ENCODE assay signal across 8 cellular contexts in the genomic region with DNA sequence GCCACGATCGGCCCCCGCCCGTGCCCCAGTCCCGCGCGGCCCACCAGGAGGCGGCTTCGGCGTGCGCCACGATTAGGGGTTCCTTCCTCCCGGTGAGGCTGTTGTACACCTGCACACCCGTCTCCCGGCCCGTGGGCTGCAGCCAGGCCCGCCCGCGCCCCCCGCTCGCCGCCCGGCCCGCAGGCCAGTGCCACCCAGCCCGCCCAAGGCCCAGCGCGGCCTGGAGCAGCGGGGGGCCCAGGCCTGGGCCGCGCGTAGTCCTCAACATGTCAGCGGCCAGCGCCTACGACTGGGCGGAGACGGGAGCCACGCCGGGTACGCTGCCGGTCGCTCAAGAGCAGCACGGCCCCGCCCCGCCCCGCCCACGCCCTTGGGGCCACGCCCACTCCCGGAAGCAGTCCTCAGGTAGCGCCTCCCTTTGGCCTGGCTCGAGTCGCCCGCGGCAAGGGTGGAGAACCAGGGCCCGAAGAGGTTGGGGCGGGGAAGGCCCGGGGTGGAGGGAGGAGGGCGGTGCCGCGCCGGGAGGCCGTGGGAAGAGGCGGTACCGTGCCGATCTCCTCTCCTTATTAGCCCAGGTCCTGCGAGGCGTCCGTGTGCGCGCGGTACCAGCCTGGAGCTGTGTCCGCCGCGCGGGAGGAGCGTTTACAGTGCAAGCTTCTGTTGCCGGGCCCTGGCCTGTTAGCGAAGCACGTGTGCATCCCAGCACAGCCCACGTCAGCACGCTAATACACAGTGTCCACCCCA. TPM values are rescaled to one million over a fixed set of nuclear protein-coding genes. Genes with fewer than 3 reads are reported as not detected.
A peak's percentile ranks its signal among the peaks of the same experiment; 100 is the strongest.
DNase-seq lines count a peak whose midpoint lies in the region; ATAC-seq, FAIRE-seq and TF ChIP-seq lines count a peak whose summit lies in the region.

A gene with protein sequence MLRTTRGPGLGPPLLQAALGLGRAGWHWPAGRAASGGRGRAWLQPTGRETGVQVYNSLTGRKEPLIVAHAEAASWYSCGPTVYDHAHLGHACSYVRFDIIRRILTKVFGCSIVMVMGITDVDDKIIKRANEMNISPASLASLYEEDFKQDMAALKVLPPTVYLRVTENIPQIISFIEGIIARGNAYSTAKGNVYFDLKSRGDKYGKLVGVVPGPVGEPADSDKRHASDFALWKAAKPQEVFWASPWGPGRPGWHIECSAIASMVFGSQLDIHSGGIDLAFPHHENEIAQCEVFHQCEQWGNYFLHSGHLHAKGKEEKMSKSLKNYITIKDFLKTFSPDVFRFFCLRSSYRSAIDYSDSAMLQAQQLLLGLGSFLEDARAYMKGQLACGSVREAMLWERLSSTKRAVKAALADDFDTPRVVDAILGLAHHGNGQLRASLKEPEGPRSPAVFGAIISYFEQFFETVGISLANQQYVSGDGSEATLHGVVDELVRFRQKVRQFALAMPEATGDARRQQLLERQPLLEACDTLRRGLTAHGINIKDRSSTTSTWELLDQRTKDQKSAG (minus strand): TSS at position 291 of the 744 bp plus-strand sequence. CDS start 23 bp downstream, at position 268.

- H3K27me3 ChIP-seq in parathyroid adenoma (ENCODE audit: control insufficient read depth, insufficient read depth, low read length): no peaks in the 10 kb centered on the region
- H3K27me3 ChIP-seq in tibial artery: no peaks in the 10 kb centered on the region

- peak within 1 kb of the TSS; percentile 64 for H3K4me2 ChIP-seq in parathyroid adenoma (ENCODE audit: low read length)

- intact Hi-C loops in Right ventricle myocardium inferior (cut with DNase I): no loop called here
- intact Hi-C loops in tibial artery (cut with DNase I; ENCODE audit: low total_unique reads): no loop called here

- no peak within 1 kb of the TSS for H3K9ac ChIP-seq in parathyroid adenoma

- peaks cover 6% of the 10 kb centered on the region for H3K79me2 ChIP-seq in parathyroid adenoma

- H3K4me3 ChIP-seq in parathyroid adenoma (ENCODE audit: low read depth, low read length) (peak within 1 kb of the TSS; percentile 55), tibial artery (peak within 1 kb of the TSS; percentile 71 to 89)

- no peaks in the 10 kb centered on the region for H3K9me3 ChIP-seq in parathyroid adenoma (ENCODE audit: control insufficient read depth, low read length)
- no peaks in the 10 kb centered on the region for H3K9me3 ChIP-seq in tibial artery

- ATAC-seq in HG02798 (IDR thresholded peaks at IDR 0.05; ENCODE audit: poor library complexity, unreplicated experiment): peak; percentile 97
- peak; percentile 99 for ATAC-seq in Right ventricle myocardium inferior

- H3K27ac ChIP-seq in parathyroid adenoma: peak within 1 kb of the TSS; percentile 57
- peak within 1 kb of the TSS; percentile 82 to 86 for H3K27ac ChIP-seq in tibial artery

- TF ChIP-seq CTCF in parathyroid adenoma (IDR thresholded peaks at IDR 0.05) (no peak), tibial artery (IDR thresholded peaks at IDR 0.05) (peak in 1 of 2 experiments; percentile 28)

- DNase-seq in GM12891 (ENCODE audit: insufficient read length, low spot score): peak; percentile 91
- peak; percentile 95 for DNase-seq in NCI-H1436 (lab: John Stamatoyannopoulos, UW)
- peak; percentile 96 for DNase-seq in SW480 (ENCODE audit: low spot score)
- DNase-seq in activated naive CD8-positive, alpha-beta T cell treated with anti-CD3 and anti-CD28 coated beads, Interleukin-2, amount 50 U/mL, for 16 hours (ENCODE audit: low read depth, low spot score): peak; percentile 86
- peak; percentile 98 for DNase-seq in Right ventricle myocardium inferior (ENCODE audit: missing footprints)
- DNase-seq in tibial artery: peak; percentile 96 to 99

- peaks cover 6% of the 10 kb centered on the region for H3K4me1 ChIP-seq in parathyroid adenoma
- peaks cover 0 to 45% (median 36%) of the 10 kb centered on the region in 4 donors for H3K4me1 ChIP-seq in tibial artery

- H3K36me3 ChIP-seq in parathyroid adenoma (ENCODE audit: control insufficient read depth, insufficient read depth, low read length) (no peaks in the 10 kb centered on the region), tibial artery (peaks cover 5 to 17% (median 6%) of the 10 kb centered on the region in 3 donors)

- TF ChIP-seq POLR2A in GM12891 (IDR thresholded peaks at IDR 0.05; ENCODE audit: low read depth, low read length): peak; percentile 50

- peak within 1 kb of the TSS; percentile 62 for H2AFZ ChIP-seq in parathyroid adenoma

- FAIRE-seq in GM12891 (lab: Jason Lieb, UNC): peak; percentile 98

TF ChIP-seq in GM12891, 5 proteins besides CTCF, POLR2A, EP300 and RAD21:
- TF ChIP-seq POLR2AphosphoS5 (IDR thresholded peaks at IDR 0.05; ENCODE audit: low read depth, low read length) (no peak), POU2F2 (IDR thresholded peaks at IDR 0.05; ENCODE audit: low read depth, low read length) (no peak), TAF1 (IDR thresholded peaks at IDR 0.05; ENCODE audit: low read depth, low read length) (no peak), SPI1 (IDR thresholded peaks at IDR 0.05; ENCODE audit: low read depth, low read length) (no peak), PAX5 (IDR thresholded peaks at IDR 0.05; ENCODE audit: insufficient read depth, low read length, severe bottlenecking) (no peak)

RNA-seq across cellular contexts. Expression of the gene that starts here (rescaled TPM):
- polyA plus RNA-seq in GM12891 (2012; ENCODE audit: low read depth, missing spikeins): 67.0 TPM
- total RNA-seq in Right ventricle myocardium inferior: 52.1 TPM

Comparison
In these comparisons a context has a peak if more than half of its experiments do, and no peak if none do; other contexts are left out.
1. Peak in every context shown above with its lines: DNase-seq, ATAC-seq, H3K4me3 ChIP-seq and H3K27ac ChIP-seq.